In genomic region chr10:49649294-49649693, GRCh38 we compare ENCODE assay signal across 1 cellular context.
TF ChIP-seq lines count a peak whose summit lies in the region.

No MANE protein-coding gene starts in this region.

TF ChIP-seq in K562, 482 proteins besides CTCF, POLR2A, EP300 and RAD21:
- no peak for TF ChIP-seq STAT5A (IDR thresholded peaks at IDR 0.05; ENCODE audit: borderline replicate concordance, low read length)
- TF ChIP-seq ETV6 (IDR thresholded peaks at IDR 0.05; ENCODE audit: borderline replicate concordance in 1 of 2, low read depth in 2 of 2, low read length in 1 of 2) = no peak
- no peak for TF ChIP-seq ETV6 (CRISPR knock-in tag; IDR thresholded peaks at IDR 0.05; ENCODE audit: borderline replicate concordance)
